In the genomic region with DNA sequence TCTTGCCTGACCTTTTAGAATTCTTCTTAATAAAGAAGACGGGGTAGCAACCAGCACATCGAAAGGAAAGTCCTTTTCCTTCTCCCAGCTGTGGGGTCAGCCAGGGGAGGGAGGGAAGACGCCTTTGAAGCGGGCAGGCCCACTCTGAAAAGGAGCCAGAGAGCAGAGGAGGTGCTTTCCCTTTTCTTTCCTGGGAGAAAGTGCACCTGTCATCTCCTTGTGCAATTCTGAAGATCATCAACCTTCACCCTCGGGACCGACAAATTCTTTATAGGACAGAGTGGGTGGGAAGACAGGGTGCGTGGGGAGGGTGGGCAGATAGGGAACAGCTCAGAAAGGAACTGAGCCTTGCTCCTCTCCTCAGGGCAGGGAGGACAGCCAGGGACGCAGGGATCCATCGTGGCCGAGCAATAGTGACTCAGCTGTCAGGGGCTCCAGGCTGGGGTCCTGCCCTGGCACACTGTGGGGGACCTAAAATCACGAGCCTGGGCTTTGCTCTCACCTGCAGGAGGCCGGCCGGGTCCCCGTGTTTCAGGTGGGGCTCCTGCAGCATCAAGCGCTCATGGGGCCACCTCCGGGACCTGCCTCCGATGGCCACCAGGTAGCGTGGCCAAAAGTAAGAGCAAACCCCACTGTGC, we compare ENCODE assay signal across 17 cellular contexts.
A peak's percentile ranks its signal among the peaks of the same experiment; 100 is the strongest.
DNase-seq lines count a peak whose midpoint lies in the region; ATAC-seq, FAIRE-seq and TF ChIP-seq lines count a peak whose summit lies in the region.
"Had no signal": no experiment of that assay in that cellular context is flagged by ENCODE, and none has a peak within 500 bp of the region (broad histone marks: within the 10 kb centered on the region; RNA-seq: fewer than 3 reads in every experiment).

No MANE protein-coding gene starts in this region.

- H3K79me2 ChIP-seq in HepG2 (ENCODE audit: insufficient read depth, low read length), result no peaks in the 10 kb centered on the region

- TF ChIP-seq RAD21 in HepG2 (CRISPR knock-in tag; IDR thresholded peaks at IDR 0.05), result no peak

- 38% methylated on average over 8 of the region's 18 CpGs for WGBS in right lobe of liver (ENCODE audit: insufficient coverage, low coverage, low lambda C conversion rate, missing lambda C conversion rate)
- WGBS in HepG2 (ENCODE audit: low lambda C conversion rate), result 0% methylated on average over 6 of the region's 18 CpGs
- 67 to 75% (median 73%) methylated on average over 18 of the region's 18 CpGs for WGBS in heart left ventricle, 4 donors
- 47 to 50% methylated on average over 18 of the region's 18 CpGs for WGBS in pancreas, 2 donors

- H3K27ac ChIP-seq in right lobe of liver, result no peak overlapping the region
- H3K27ac ChIP-seq in HepG2 (ENCODE audit: extremely low read length, insufficient read depth, low read length), result no peak overlapping the region
- no peak overlapping the region for H3K27ac ChIP-seq in heart left ventricle
- H3K27ac ChIP-seq in pancreas, result no peak overlapping the region
- no peak overlapping the region for H3K27ac ChIP-seq in WERI-Rb-1
- H3K27ac ChIP-seq: PC-9 had no signal

- DNase-seq in right lobe of liver (peak in 2 of 3 donors; percentile 8 to 32), HepG2 (ENCODE audit: low spot score) (no peak), heart left ventricle (peak in 3 of 5 donors; percentile 4 to 31 (median 11)), pancreas (peak in 4 of 6 donors; percentile 41 to 62 (median 52)), WERI-Rb-1 (no peak)
- DNase-seq: Caco-2; CD4-positive, CD25-positive, alpha-beta regulatory T cell; Karpas-422; NCI-H1417 treated with DMSO at 0.1 percent for 48 hours; NCI-H187 treated with DMSO at 0.1 percent for 48 hours; NCI-H226; PC-9 had no signal

- TF ChIP-seq EP300 in HepG2 (IDR thresholded peaks at IDR 0.05; ENCODE audit: low read depth in 2 of 2, low read length in 2 of 2), result no peak
- TF ChIP-seq EP300 in HepG2 (CRISPR knock-in tag; IDR thresholded peaks at IDR 0.05; ENCODE audit: borderline replicate concordance), result no peak

- POLR2A ChIA-PET in HepG2 (lab: Yijun Ruan, JAX), result no interaction called here

- no peak for TF ChIP-seq CTCF in right lobe of liver (IDR thresholded peaks at IDR 0.05)
- TF ChIP-seq CTCF in HepG2 (CRISPR knock-in tag; IDR thresholded peaks at IDR 0.05), result no peak
- TF ChIP-seq CTCF in heart left ventricle (IDR thresholded peaks at IDR 0.05), result no peak
- no peak for TF ChIP-seq CTCF in pancreas (IDR thresholded peaks at IDR 0.05)
- TF ChIP-seq CTCF in WERI-Rb-1 (IDR thresholded peaks at IDR 0.05; ENCODE audit: low read depth, low read length), result no peak

- no peak overlapping the region for H3K9ac ChIP-seq in HepG2 (ENCODE audit: insufficient read depth, low read depth, low read length)

- no peak overlapping the region for H3K4me3 ChIP-seq in right lobe of liver
- H3K4me3 ChIP-seq in HepG2 (replicated peaks in 1 of 3; ENCODE audit: insufficient read depth in 1 of 3, low read depth in 2 of 3, low read length in 3 of 3), result no peak overlapping the region
- no peak overlapping the region for H3K4me3 ChIP-seq in heart left ventricle
- no peak overlapping the region for H3K4me3 ChIP-seq in pancreas
- no peak overlapping the region for H3K4me3 ChIP-seq in WERI-Rb-1 (ENCODE audit: low read depth, low read length)
- H3K4me3 ChIP-seq: HAP-1, PC-9 had no signal

- BruUV-seq in HepG2 (replicated peaks; lab: Mats Ljungman, UMichigan), result no TSS peak

- H3K4me1 ChIP-seq in right lobe of liver (no peaks in the 10 kb centered on the region), HepG2 (ENCODE audit: insufficient read depth, low read length) (no peaks in the 10 kb centered on the region), heart left ventricle (no peaks in the 10 kb centered on the region), pancreas (peaks cover 7 to 14% (median 9%) of the 10 kb centered on the region in 3 donors)
- H3K4me1 ChIP-seq: Caco-2, HAP-1 had no signal

- no peaks in the 10 kb centered on the region for H3K36me3 ChIP-seq in right lobe of liver
- H3K36me3 ChIP-seq in HepG2 (replicated peaks in 1 of 2; ENCODE audit: control insufficient read depth in 1 of 2, insufficient read depth in 2 of 2, low read length in 2 of 2), result no peaks in the 10 kb centered on the region
- H3K36me3 ChIP-seq in heart left ventricle, result no peaks in the 10 kb centered on the region
- no peaks in the 10 kb centered on the region for H3K36me3 ChIP-seq in pancreas
- H3K36me3 ChIP-seq in WERI-Rb-1, result no peaks in the 10 kb centered on the region
- H3K36me3 ChIP-seq: HAP-1 had no signal

- H4K20me1 ChIP-seq in HepG2 (ENCODE audit: insufficient read depth, low read length), result no peaks in the 10 kb centered on the region

- intact Hi-C loops in right lobe of liver (cut with DNase I) (no loop called here), HepG2 (cut with micrococcal nuclease; ENCODE audit: unreplicated experiment) (no loop called here), heart left ventricle (cut with DNase I) (no loop called here), pancreas (cut with DNase I) (no loop called here)

- H3K27me3 ChIP-seq in right lobe of liver (no peaks in the 10 kb centered on the region), HepG2 (ENCODE audit: control insufficient read depth in 1 of 2, insufficient read depth in 2 of 2, low read length in 2 of 2) (peaks cover 1 to 3% of the 10 kb centered on the region in 2 experiments; a peak in 1 of 5 replicates), heart left ventricle (peaks cover 8 to 46% (median 15%) of the 10 kb centered on the region in 9 donors), pancreas (no peaks in the 10 kb centered on the region), WERI-Rb-1 (ENCODE audit: insufficient read depth, low read depth, severe bottlenecking) (no peaks in the 10 kb centered on the region)

- no peak for FAIRE-seq in HepG2 (lab: Jason Lieb, UNC)
- FAIRE-seq in pancreas (lab: Jason Lieb, UNC), result no peak
- FAIRE-seq: G401.6, HTR-8/SVneo had no signal

- ATAC-seq in right lobe of liver (no peak), HepG2 (no peak), heart left ventricle (no peak), pancreas (peak; percentile 55 to 74 (median 62)), GM19351 (IDR thresholded peaks at IDR 0.05; ENCODE audit: unreplicated experiment) (no peak), GM19463 (IDR thresholded peaks at IDR 0.05; ENCODE audit: unreplicated experiment) (no peak)

- in situ Hi-C loops in HepG2 (cut with HindIII; ENCODE audit: extremely low pct_ligation_motif_present, low pct_unique_long_range_greater_than_20kb), result no loop called here

- CTCF ChIA-PET in HepG2 (lab: Yijun Ruan, JAX; ENCODE audit: low intra/inter-chr PET ratio, low total read pairs), result no interaction called here

- no peak overlapping the region for H2AFZ ChIP-seq in HepG2 (ENCODE audit: low read length)
- H2AFZ ChIP-seq: PC-9 had no signal

- H3K9me3 ChIP-seq in right lobe of liver, result no peaks in the 10 kb centered on the region
- no peaks in the 10 kb centered on the region for H3K9me3 ChIP-seq in HepG2 (ENCODE audit: low read length)
- H3K9me3 ChIP-seq in heart left ventricle, result peaks cover 0 to 5% (median 0%) of the 10 kb centered on the region in 12 donors
- H3K9me3 ChIP-seq in pancreas, result no peaks in the 10 kb centered on the region
- H3K9me3 ChIP-seq in WERI-Rb-1 (ENCODE audit: severe bottlenecking), result peaks cover 5% of the 10 kb centered on the region
- H3K9me3 ChIP-seq: HAP-1 had no signal

- no peak for TF ChIP-seq POLR2A in right lobe of liver (IDR thresholded peaks at IDR 0.05)
- no peak for TF ChIP-seq POLR2A in HepG2 (IDR thresholded peaks at IDR 0.05; ENCODE audit: insufficient read depth in 1 of 2, low read depth in 2 of 2, low read length in 2 of 2)
- TF ChIP-seq POLR2A in heart left ventricle (IDR thresholded peaks at IDR 0.05), result no peak

- H3K4me2 ChIP-seq in HepG2 (ENCODE audit: low read depth, low read length), result no peak overlapping the region
- H3K4me2 ChIP-seq: PC-9 had no signal

TF ChIP-seq in HepG2, 621 proteins besides CTCF, POLR2A, EP300 and RAD21 (continues in another document):
- TF ChIP-seq ARNT (IDR thresholded peaks at IDR 0.05), result no peak
- TF ChIP-seq, protein P1, sequence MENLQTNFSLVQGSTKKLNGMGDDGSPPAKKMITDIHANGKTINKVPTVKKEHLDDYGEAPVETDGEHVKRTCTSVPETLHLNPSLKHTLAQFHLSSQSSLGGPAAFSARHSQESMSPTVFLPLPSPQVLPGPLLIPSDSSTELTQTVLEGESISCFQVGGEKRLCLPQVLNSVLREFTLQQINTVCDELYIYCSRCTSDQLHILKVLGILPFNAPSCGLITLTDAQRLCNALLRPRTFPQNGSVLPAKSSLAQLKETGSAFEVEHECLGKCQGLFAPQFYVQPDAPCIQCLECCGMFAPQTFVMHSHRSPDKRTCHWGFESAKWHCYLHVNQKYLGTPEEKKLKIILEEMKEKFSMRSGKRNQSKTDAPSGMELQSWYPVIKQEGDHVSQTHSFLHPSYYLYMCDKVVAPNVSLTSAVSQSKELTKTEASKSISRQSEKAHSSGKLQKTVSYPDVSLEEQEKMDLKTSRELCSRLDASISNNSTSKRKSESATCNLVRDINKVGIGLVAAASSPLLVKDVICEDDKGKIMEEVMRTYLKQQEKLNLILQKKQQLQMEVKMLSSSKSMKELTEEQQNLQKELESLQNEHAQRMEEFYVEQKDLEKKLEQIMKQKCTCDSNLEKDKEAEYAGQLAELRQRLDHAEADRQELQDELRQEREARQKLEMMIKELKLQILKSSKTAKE (CRISPR knock-in tag; IDR thresholded peaks at IDR 0.05; ENCODE audit: borderline replicate concordance), result no peak
- TF ChIP-seq RXRB (CRISPR knock-in tag; IDR thresholded peaks at IDR 0.05; ENCODE audit: borderline replicate concordance), result no peak
- TF ChIP-seq FOXA3 (CRISPR knock-in tag; IDR thresholded peaks at IDR 0.05), result no peak
- no peak for TF ChIP-seq ZFP36 (IDR thresholded peaks at IDR 0.05; ENCODE audit: borderline replicate concordance, low read depth, low read length, partially characterized antibody)
- TF ChIP-seq, protein P2, sequence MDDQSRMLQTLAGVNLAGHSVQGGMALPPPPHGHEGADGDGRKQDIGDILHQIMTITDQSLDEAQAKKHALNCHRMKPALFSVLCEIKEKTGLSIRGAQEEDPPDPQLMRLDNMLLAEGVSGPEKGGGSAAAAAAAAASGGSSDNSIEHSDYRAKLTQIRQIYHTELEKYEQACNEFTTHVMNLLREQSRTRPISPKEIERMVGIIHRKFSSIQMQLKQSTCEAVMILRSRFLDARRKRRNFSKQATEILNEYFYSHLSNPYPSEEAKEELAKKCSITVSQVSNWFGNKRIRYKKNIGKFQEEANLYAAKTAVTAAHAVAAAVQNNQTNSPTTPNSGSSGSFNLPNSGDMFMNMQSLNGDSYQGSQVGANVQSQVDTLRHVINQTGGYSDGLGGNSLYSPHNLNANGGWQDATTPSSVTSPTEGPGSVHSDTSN (CRISPR knock-in tag; IDR thresholded peaks at IDR 0.05; ENCODE audit: borderline replicate concordance), result no peak
- TF ChIP-seq, protein P3, sequence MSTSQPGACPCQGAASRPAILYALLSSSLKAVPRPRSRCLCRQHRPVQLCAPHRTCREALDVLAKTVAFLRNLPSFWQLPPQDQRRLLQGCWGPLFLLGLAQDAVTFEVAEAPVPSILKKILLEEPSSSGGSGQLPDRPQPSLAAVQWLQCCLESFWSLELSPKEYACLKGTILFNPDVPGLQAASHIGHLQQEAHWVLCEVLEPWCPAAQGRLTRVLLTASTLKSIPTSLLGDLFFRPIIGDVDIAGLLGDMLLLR (CRISPR knock-in tag; IDR thresholded peaks at IDR 0.05), result no peak
- TF ChIP-seq ZSCAN22 (CRISPR knock-in tag; IDR thresholded peaks at IDR 0.05), result no peak
- no peak for TF ChIP-seq KLF16 (CRISPR knock-in tag; IDR thresholded peaks at IDR 0.05)

Comparison
In these comparisons a context has a peak if more than half of its experiments do, and no peak if none do; other contexts are left out.
1. DNase-seq: peak in right lobe of liver (2 of 3), heart left ventricle (3 of 5) and pancreas (4 of 6); none in HepG2 (single experiment) and WERI-Rb-1 (single experiment).
2. ATAC-seq: peak in pancreas (4 of 4); none in right lobe of liver (0 of 4), HepG2 (single experiment), heart left ventricle (0 of 4), GM19351 (single experiment) and GM19463 (single experiment).